8 cellular contexts compared by ENCODE assay signal in the genomic region with DNA sequence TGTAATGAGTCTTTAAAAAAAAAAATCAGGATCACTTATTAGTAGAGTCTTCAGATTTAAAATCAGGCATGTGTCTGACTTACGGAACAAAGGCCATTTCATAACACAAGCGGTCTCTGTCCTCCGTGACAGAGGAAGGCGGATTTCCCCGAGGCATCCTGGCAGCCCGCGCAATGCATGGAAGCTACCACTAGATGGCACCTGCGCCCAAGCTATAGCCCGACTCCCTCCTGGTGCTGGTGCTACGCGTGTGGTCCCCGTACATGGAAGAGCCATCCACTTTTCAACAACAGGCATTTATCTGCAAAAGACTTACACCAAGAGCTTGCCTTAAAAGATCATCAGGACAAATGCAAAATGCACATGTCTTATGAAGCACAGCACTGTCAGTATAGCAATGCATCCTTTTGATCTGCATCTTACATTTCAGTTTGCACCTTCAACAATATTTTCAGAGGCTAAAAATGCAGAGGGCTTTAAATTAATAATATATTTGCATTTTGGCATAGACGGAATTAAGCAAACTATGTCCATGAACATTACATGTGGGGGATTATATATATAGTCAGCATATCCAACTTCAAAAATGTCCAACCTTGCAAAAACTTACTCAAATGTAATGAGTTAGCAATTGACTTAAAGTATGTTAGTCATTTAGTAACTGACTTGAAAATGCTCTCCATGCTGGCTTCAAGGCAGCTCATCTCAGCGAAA.
DNase-seq lines count a peak whose midpoint lies in the region; ATAC-seq and TF ChIP-seq lines count a peak whose summit lies in the region.

No MANE protein-coding gene starts in this region.

- TF ChIP-seq CTCF in foreskin keratinocyte (conservative IDR thresholded peaks at IDR 0.05) (peak; percentile 90), osteoblast (IDR thresholded peaks at IDR 0.05; ENCODE audit: extremely low read depth, low read depth, low read length) (peak; percentile 97), thyroid gland (IDR thresholded peaks at IDR 0.05) (peak; percentile 81 to 97 (median 96))

- DNase-seq in GM03348 (ENCODE audit: low spot score) (peak; percentile 92), H7 (peak; percentile 94), LoVo (ENCODE audit: low spot score) (peak; percentile 58), SHP77 (lab: John Stamatoyannopoulos, UW) (peak; percentile 43 to 65), foreskin keratinocyte (peak; percentile 16 to 29), osteoblast (ENCODE audit: insufficient read length, low spot score, missing footprints) (peak; percentile 99), thyroid gland (peak; percentile 79 to 82)
- DNase-seq in activated effector memory CD4-positive, alpha-beta T cell treated with Interleukin-2 at 50 U/mL for 16 hours, result peak; percentile 56

- H3K79me2 ChIP-seq in osteoblast (ENCODE audit: insufficient read depth, low read length), result peaks cover 17% of the 10 kb centered on the region

- H3K27ac ChIP-seq in foreskin keratinocyte (no peak overlapping the region), osteoblast (ENCODE audit: low read depth, low read length) (no peak overlapping the region), thyroid gland (no peak overlapping the region)

- H3K9me3 ChIP-seq in osteoblast (ENCODE audit: low read depth, low read length) (no peaks in the 10 kb centered on the region), thyroid gland (no peaks in the 10 kb centered on the region)

- H3K36me3 ChIP-seq in H7 (replicated peaks; ENCODE audit: control insufficient read depth, insufficient read depth, low read length), result no peaks in the 10 kb centered on the region
- no peaks in the 10 kb centered on the region for H3K36me3 ChIP-seq in osteoblast (ENCODE audit: insufficient read depth, low read length)
- H3K36me3 ChIP-seq in thyroid gland, result no peaks in the 10 kb centered on the region

- H3K4me2 ChIP-seq in osteoblast (ENCODE audit: insufficient read depth, low read length), result no peak overlapping the region

- ATAC-seq in foreskin keratinocyte, result peak; percentile 77

- peaks cover 63% of the 10 kb centered on the region for H4K20me1 ChIP-seq in osteoblast (ENCODE audit: insufficient read depth, low read length)

- no peak overlapping the region for H2AFZ ChIP-seq in osteoblast (ENCODE audit: low read length)

- no peak overlapping the region for H3K4me3 ChIP-seq in H7 (ENCODE audit: insufficient read depth, low read depth, low read length)
- no peak overlapping the region for H3K4me3 ChIP-seq in osteoblast (ENCODE audit: insufficient read depth, low read length)
- H3K4me3 ChIP-seq in thyroid gland (replicated peaks in 1 of 3), result no peak overlapping the region

- intact Hi-C loops in thyroid gland (cut with DNase I), result loop anchor here (2.0 to 5.0 kb wide), 2 partner anchors 286 to 313 kb away; no protein-coding TSS in a partner anchor

- TF ChIP-seq POLR2A in thyroid gland (IDR thresholded peaks at IDR 0.05), result no peak

- WGBS in thyroid gland, 2 donors, result 13 to 17% methylated on average over 11 to 14 of the region's 14 CpGs

- H3K4me1 ChIP-seq in foreskin keratinocyte, result no peaks in the 10 kb centered on the region
- H3K4me1 ChIP-seq in osteoblast (ENCODE audit: insufficient read depth, low read length), result no peaks in the 10 kb centered on the region
- H3K4me1 ChIP-seq in thyroid gland, result peaks cover 33 to 36% of the 10 kb centered on the region in 2 donors

- H3K27me3 ChIP-seq in H7 (ENCODE audit: control insufficient read depth, insufficient read depth, low read length) (no peaks in the 10 kb centered on the region), foreskin keratinocyte (no peaks in the 10 kb centered on the region), osteoblast (ENCODE audit: insufficient read depth, low read length) (no peaks in the 10 kb centered on the region), thyroid gland (no peaks in the 10 kb centered on the region)

Comparison
In these comparisons a context has a peak if more than half of its experiments do, and no peak if none do; other contexts are left out.
1. DNase-seq: peak in every context shown above with its lines; median percentile 99 in osteoblast; 94 in H7; 92 in GM03348; 80 in thyroid gland; 58 in LoVo; 56 in activated effector memory CD4-positive, alpha-beta T cell treated with Interleukin-2 at 50 U/mL for 16 hours; 54 in SHP77; 22 in foreskin keratinocyte.